6 cellular contexts compared by ENCODE assay signal in genomic region chr20:63652192-63652980, GRCh38. TPM values are rescaled to one million over a fixed set of nuclear protein-coding genes. Genes with fewer than 3 reads are reported as not detected.
A peak's percentile ranks its signal among the peaks of the same experiment; 100 is the strongest.
DNase-seq lines count a peak whose midpoint lies in the region; ATAC-seq and TF ChIP-seq lines count a peak whose summit lies in the region.

No MANE protein-coding gene starts in this region.

- peaks cover 27% of the 10 kb centered on the region for H3K4me1 Mint-ChIP-seq in activated naive CD4-positive, alpha-beta T cell treated with anti-CD3 and anti-CD28 coated beads, Interleukin-2, amount 50 U/mL, for 24 hours
- H3K4me1 Mint-ChIP-seq in mesothelial cell of epicardium, result peaks cover 13% of the 10 kb centered on the region

- no peak for ATAC-seq in HG03095 (IDR thresholded peaks at IDR 0.05; ENCODE audit: unreplicated experiment)

- H3K36me3 Mint-ChIP-seq in activated naive CD4-positive, alpha-beta T cell treated with anti-CD3 and anti-CD28 coated beads, Interleukin-2, amount 50 U/mL, for 24 hours, result no peaks in the 10 kb centered on the region
- H3K36me3 Mint-ChIP-seq in mesothelial cell of epicardium, result no peaks in the 10 kb centered on the region

- no peak overlapping the region for H3K27ac Mint-ChIP-seq in activated naive CD4-positive, alpha-beta T cell treated with anti-CD3 and anti-CD28 coated beads, Interleukin-2, amount 50 U/mL, for 24 hours
- H3K27ac Mint-ChIP-seq in mesothelial cell of epicardium, result no peak overlapping the region

- no peaks in the 10 kb centered on the region for H3K9me3 Mint-ChIP-seq in activated naive CD4-positive, alpha-beta T cell treated with anti-CD3 and anti-CD28 coated beads, Interleukin-2, amount 50 U/mL, for 24 hours
- no peaks in the 10 kb centered on the region for H3K9me3 Mint-ChIP-seq in mesothelial cell of epicardium

- no peaks in the 10 kb centered on the region for H3K27me3 Mint-ChIP-seq in activated naive CD4-positive, alpha-beta T cell treated with anti-CD3 and anti-CD28 coated beads, Interleukin-2, amount 50 U/mL, for 24 hours
- H3K27me3 Mint-ChIP-seq in mesothelial cell of epicardium (ENCODE audit: low read depth), result no peaks in the 10 kb centered on the region

- TF ChIP-seq CTCF in mesothelial cell of epicardium (IDR thresholded peaks at IDR 0.05; ENCODE audit: unreplicated experiment), result no peak

- DNase-seq in DMS79 treated with DMSO at 0.1 percent for 48 hours (lab: John Stamatoyannopoulos, UW) (peak; percentile 44), DMS79 (lab: John Stamatoyannopoulos, UW) (no peak), mesothelial cell of epicardium (ENCODE audit: low spot score in 2 of 2, unreplicated experiment in 2 of 2) (no peak), NCI-H510A treated with DMSO at 0.1 percent for 48 hours (lab: John Stamatoyannopoulos, UW) (no peak)

- H3K4me3 Mint-ChIP-seq in activated naive CD4-positive, alpha-beta T cell treated with anti-CD3 and anti-CD28 coated beads, Interleukin-2, amount 50 U/mL, for 24 hours, result peak overlapping the region; percentile 57
- H3K4me3 Mint-ChIP-seq in mesothelial cell of epicardium, result peak overlapping the region; percentile 74

RNA-seq across cellular contexts. Expression of gene STMN3, which starts 0.8 kb away (rescaled TPM):
- total RNA-seq in mesothelial cell of epicardium, result 29.9 to 34.1 TPM (median 32.1 TPM) in 3 replicates

RNA-seq across cellular contexts. Expression of gene RTEL1, which starts 5.7 kb away (rescaled TPM):
- 38.7 to 45.2 TPM (median 42.2 TPM) in 3 replicates for total RNA-seq in mesothelial cell of epicardium

RNA-seq across cellular contexts. Expression of gene GMEB2, which starts 25.5 kb away (rescaled TPM):
- total RNA-seq in mesothelial cell of epicardium, result 16.1 to 17.2 TPM (median 17.0 TPM) in 3 replicates

RNA-seq across cellular contexts. Expression of gene TNFRSF6B, which starts 44.1 kb away (rescaled TPM):
- 1.6 TPM in 1 of 3 replicates, not detected in the others for total RNA-seq in mesothelial cell of epicardium

RNA-seq across cellular contexts. Expression of gene ARFRP1, which starts 55.4 kb away (rescaled TPM):
- total RNA-seq in mesothelial cell of epicardium, result 45.3 to 47.2 TPM (median 46.1 TPM) in 3 replicates
